In the genomic region with DNA sequence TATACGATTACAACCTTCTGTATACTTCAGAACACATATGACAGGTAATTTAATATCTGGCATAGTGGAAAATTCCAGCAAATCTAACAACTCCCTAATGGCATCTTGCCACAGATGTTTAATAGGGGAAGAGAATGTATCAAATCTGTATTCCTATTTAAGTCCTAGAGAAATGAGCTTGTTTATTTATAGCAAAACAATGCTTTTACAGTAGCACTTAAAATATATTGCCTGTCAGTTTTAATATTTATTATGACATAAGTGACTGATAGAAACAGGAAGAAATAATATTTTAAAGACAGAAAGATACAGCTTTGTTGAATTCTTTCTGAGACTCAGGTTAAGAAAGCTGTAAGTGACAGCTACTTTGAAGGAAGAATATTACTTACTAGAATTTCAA, we compare ENCODE assay signal across 19 cellular contexts.
DNase-seq lines count a peak whose midpoint lies in the region; ATAC-seq and TF ChIP-seq lines count a peak whose summit lies in the region.
"Had no signal": no experiment of that assay in that cellular context is flagged by ENCODE, and none has a peak within 500 bp of the region (broad histone marks: within the 10 kb centered on the region; RNA-seq: fewer than 3 reads in every experiment).

No MANE protein-coding gene starts in this region.

- peak overlapping the region; percentile 10 to 84 (median 41) for H3K4me3 Mint-ChIP-seq in CD4-positive, CD25-positive, alpha-beta regulatory T cell
- H3K4me3 Mint-ChIP-seq in CD4-positive, alpha-beta memory T cell, result peak overlapping the region in 6 of 8 donors; percentile 30 to 72 (median 42)
- peak overlapping the region; percentile 69 for H3K4me3 Mint-ChIP-seq in activated T-helper 17 cell treated with anti-CD3 and anti-CD28 coated beads, Interleukin-2, amount 50 U/mL, for 72 hours
- H3K4me3 Mint-ChIP-seq: T-helper 2 cell treated with Interferon-gamma antibody and Interleukin-4, amounts not matched to agents 5 μg/mL and 100 μg/mL, for 36 hours had no signal

- H3K27me3 ChIP-seq in CD4-positive, CD25-positive, alpha-beta regulatory T cell (ENCODE audit: control insufficient read depth, insufficient read depth, low read length), result no peaks in the 10 kb centered on the region
- H3K27me3 ChIP-seq in CD4-positive, alpha-beta memory T cell (ENCODE audit: insufficient read depth, low read length), result no peaks in the 10 kb centered on the region
- H3K27me3 ChIP-seq in foreskin keratinocyte, result no peaks in the 10 kb centered on the region
- H3K27me3 ChIP-seq: BE2C had no signal

- no peak for DNase-seq in CD4-positive, CD25-positive, alpha-beta regulatory T cell
- DNase-seq in CD4-positive, alpha-beta memory T cell, result no peak
- peak; percentile 49 for DNase-seq in NCI-H69 (lab: John Stamatoyannopoulos, UW)
- no peak for DNase-seq in foreskin keratinocyte
- DNase-seq in NCI-H1092 treated with DMSO at 0.1 percent for 48 hours (lab: John Stamatoyannopoulos, UW), result no peak
- no peak for DNase-seq in inferior parietal cortex (ENCODE audit: extremely low spot score)
- DNase-seq: BE2C, Calu3, GDM1, Kasumi-1, NCI-H1048, NCI-H1436, NCI-H187 treated with DMSO at 0.1 percent for 48 hours, NCI-H446, NCI-H526, PC-3, SHP77 had no signal

- no peaks in the 10 kb centered on the region for H3K36me3 Mint-ChIP-seq in CD4-positive, CD25-positive, alpha-beta regulatory T cell
- H3K36me3 Mint-ChIP-seq in CD4-positive, alpha-beta memory T cell, result peaks cover 0 to 6% of the 10 kb centered on the region in 2 donors
- H3K36me3 Mint-ChIP-seq in activated T-helper 17 cell treated with anti-CD3 and anti-CD28 coated beads, Interleukin-2, amount 50 U/mL, for 72 hours (ENCODE audit: low read depth), result no peaks in the 10 kb centered on the region

- H3K4me1 ChIP-seq in CD4-positive, CD25-positive, alpha-beta regulatory T cell (ENCODE audit: control insufficient read depth, insufficient read depth, low read length, poor library complexity, severe bottlenecking), result peaks cover 17% of the 10 kb centered on the region
- H3K4me1 ChIP-seq in CD4-positive, alpha-beta memory T cell (ENCODE audit: insufficient read depth, low read length), result peaks cover 22% of the 10 kb centered on the region
- no peaks in the 10 kb centered on the region for H3K4me1 ChIP-seq in foreskin keratinocyte
- H3K4me1 ChIP-seq: BE2C had no signal

- H3K27ac Mint-ChIP-seq in CD4-positive, CD25-positive, alpha-beta regulatory T cell, result peak overlapping the region in 1 of 3 donors; percentile 76
- H3K27ac Mint-ChIP-seq in CD4-positive, alpha-beta memory T cell, result peak overlapping the region in 4 of 7 donors; percentile 42 to 75 (median 53)
- H3K27ac Mint-ChIP-seq in activated T-helper 17 cell treated with anti-CD3 and anti-CD28 coated beads, Interleukin-2, amount 50 U/mL, for 72 hours, result peak overlapping the region; percentile 33
- H3K27ac Mint-ChIP-seq: T-helper 2 cell treated with Interferon-gamma antibody and Interleukin-4, amounts not matched to agents 5 μg/mL and 100 μg/mL, for 36 hours had no signal

- no peaks in the 10 kb centered on the region for H3K9me3 ChIP-seq in CD4-positive, CD25-positive, alpha-beta regulatory T cell (ENCODE audit: control insufficient read depth in 2 of 2, low read length in 2 of 2)
- no peaks in the 10 kb centered on the region for H3K9me3 ChIP-seq in CD4-positive, alpha-beta memory T cell (ENCODE audit: control insufficient read depth in 1 of 2, low read length in 2 of 2)
- H3K9me3 ChIP-seq: BE2C had no signal

- no peak for TF ChIP-seq CTCF in foreskin keratinocyte (conservative IDR thresholded peaks at IDR 0.05)

- intact Hi-C loops in CD4-positive, alpha-beta memory T cell (cut with micrococcal nuclease), result loop anchor here (2.0 to 10.0 kb wide), 3 partner anchors 123 to 746 kb away; no protein-coding TSS in a partner anchor

- H3K27me3 Mint-ChIP-seq in CD4-positive, CD25-positive, alpha-beta regulatory T cell, result no peaks in the 10 kb centered on the region
- H3K27me3 Mint-ChIP-seq in CD4-positive, alpha-beta memory T cell, result no peaks in the 10 kb centered on the region
- no peaks in the 10 kb centered on the region for H3K27me3 Mint-ChIP-seq in activated T-helper 17 cell treated with anti-CD3 and anti-CD28 coated beads, Interleukin-2, amount 50 U/mL, for 72 hours

- H3K4me1 Mint-ChIP-seq in CD4-positive, CD25-positive, alpha-beta regulatory T cell, result peaks cover 15 to 40% (median 23%) of the 10 kb centered on the region in 4 donors
- peaks cover 19 to 31% (median 23%) of the 10 kb centered on the region in 4 donors for H3K4me1 Mint-ChIP-seq in CD4-positive, alpha-beta memory T cell
- peaks cover 20% of the 10 kb centered on the region for H3K4me1 Mint-ChIP-seq in activated T-helper 17 cell treated with anti-CD3 and anti-CD28 coated beads, Interleukin-2, amount 50 U/mL, for 72 hours

- CTCF ChIA-PET in CD4-positive, alpha-beta memory T cell (lab: Charles Lee; ENCODE audit: partially characterized antibody), result no interaction called here

- H3K9me3 Mint-ChIP-seq in CD4-positive, CD25-positive, alpha-beta regulatory T cell, result no peaks in the 10 kb centered on the region
- H3K9me3 Mint-ChIP-seq in CD4-positive, alpha-beta memory T cell, result peaks cover 0 to under 1% (median 0%) of the 10 kb centered on the region in 8 donors
- peaks cover 4% of the 10 kb centered on the region for H3K9me3 Mint-ChIP-seq in activated T-helper 17 cell treated with anti-CD3 and anti-CD28 coated beads, Interleukin-2, amount 50 U/mL, for 72 hours
- H3K9me3 Mint-ChIP-seq: T-helper 2 cell treated with Interferon-gamma antibody and Interleukin-4, amounts not matched to agents 5 μg/mL and 100 μg/mL, for 36 hours had no signal

- peak overlapping the region; percentile 75 for H3K4me3 ChIP-seq in CD4-positive, CD25-positive, alpha-beta regulatory T cell (ENCODE audit: low read depth, low read length)
- no peak overlapping the region for H3K4me3 ChIP-seq in CD4-positive, alpha-beta memory T cell (ENCODE audit: low read length in 2 of 2)

- peak overlapping the region; percentile 72 for H3K27ac ChIP-seq in CD4-positive, CD25-positive, alpha-beta regulatory T cell (ENCODE audit: insufficient read depth, low read length, poor library complexity, severe bottlenecking)
- no peak overlapping the region for H3K27ac ChIP-seq in CD4-positive, alpha-beta memory T cell (ENCODE audit: low read depth, low read length)
- H3K27ac ChIP-seq in foreskin keratinocyte, result no peak overlapping the region

- POLR2A ChIA-PET in CD4-positive, alpha-beta memory T cell (lab: Charles Lee; ENCODE audit: partially characterized antibody), result interaction anchor here (0.9 to 2.5 kb wide), 5 partner anchors 212 to 1229 kb away, joined by 3 to 15 read pairs (median 12); partner anchors contain the start of genes B3GALT2, RO60 and UCHL5

- no peak for ATAC-seq in CD4-positive, CD25-positive, alpha-beta regulatory T cell (ENCODE audit: low read depth in 2 of 2)
- ATAC-seq in activated T-helper 17 cell treated with anti-CD3 and anti-CD28 coated beads, Interleukin-2, amount 50 U/mL, for 72 hours (replicated peaks), result no peak
- no peak for ATAC-seq in foreskin keratinocyte
- ATAC-seq: PC-3 had no signal

- H3K36me3 ChIP-seq in CD4-positive, CD25-positive, alpha-beta regulatory T cell (ENCODE audit: control insufficient read depth, insufficient read depth, low read length), result no peaks in the 10 kb centered on the region
- no peaks in the 10 kb centered on the region for H3K36me3 ChIP-seq in CD4-positive, alpha-beta memory T cell (ENCODE audit: insufficient read depth, low read length)
- H3K36me3 ChIP-seq: BE2C had no signal
